1 cellular context compared by ENCODE assay signal in the genomic region with DNA sequence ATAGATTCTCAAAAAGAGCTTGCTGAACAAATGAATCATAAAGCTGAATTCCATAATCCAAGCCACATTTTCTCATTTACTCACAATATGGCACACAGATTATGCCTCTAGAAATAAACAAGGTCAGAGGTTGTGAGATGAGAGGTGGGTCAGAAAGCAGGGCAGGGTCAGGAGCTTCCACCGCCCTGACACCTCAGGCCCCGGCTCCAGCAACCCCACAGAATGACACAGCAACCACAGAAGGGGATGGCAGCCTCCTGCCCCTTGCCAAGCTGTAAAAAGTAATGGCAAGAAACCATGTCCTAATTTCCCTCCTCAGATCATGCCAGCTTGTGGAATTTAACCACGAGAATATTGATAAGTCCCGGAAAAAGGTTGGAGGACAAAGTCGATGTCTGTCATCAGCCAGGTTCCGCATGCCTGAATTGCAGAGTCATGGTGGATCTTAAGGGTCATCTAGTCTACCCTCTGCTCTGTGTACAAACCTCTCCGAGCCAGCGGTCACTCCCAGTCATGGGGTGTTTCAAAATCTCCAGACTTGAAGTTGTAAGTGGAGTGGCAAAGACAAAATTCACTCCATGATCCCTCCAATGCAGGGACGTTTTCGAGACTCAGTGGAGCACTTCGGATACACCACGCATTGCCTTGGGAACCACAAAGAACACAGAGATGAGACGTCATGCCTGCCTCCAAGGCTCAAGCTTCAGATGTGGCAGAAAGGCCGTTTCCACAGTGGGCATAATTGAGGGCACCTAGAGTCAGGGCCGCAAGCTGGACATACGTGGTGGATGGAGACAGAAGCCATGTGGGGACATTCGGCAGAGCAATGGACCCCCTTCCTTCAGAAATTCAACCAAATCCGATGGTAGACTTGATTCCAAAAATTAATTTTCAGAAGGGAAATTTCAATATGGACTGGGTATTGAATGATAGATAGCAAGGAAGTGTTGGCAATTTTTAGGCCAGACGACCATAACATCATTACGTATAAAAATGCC.
A peak's percentile ranks its signal among the peaks of the same experiment; 100 is the strongest.
TF ChIP-seq lines count a peak whose summit lies in the region.

No MANE protein-coding gene starts in this region.

TF ChIP-seq in HepG2, 621 proteins besides CTCF, POLR2A, EP300 and RAD21 (continued from another document and continues in another):
- TF ChIP-seq ADNP (CRISPR knock-in tag; IDR thresholded peaks at IDR 0.05): no peak
- TF ChIP-seq, protein P1, sequence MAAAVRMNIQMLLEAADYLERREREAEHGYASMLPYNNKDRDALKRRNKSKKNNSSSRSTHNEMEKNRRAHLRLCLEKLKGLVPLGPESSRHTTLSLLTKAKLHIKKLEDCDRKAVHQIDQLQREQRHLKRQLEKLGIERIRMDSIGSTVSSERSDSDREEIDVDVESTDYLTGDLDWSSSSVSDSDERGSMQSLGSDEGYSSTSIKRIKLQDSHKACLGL (CRISPR knock-in tag; IDR thresholded peaks at IDR 0.05): no peak
- TF ChIP-seq ZNF703 (CRISPR knock-in tag; IDR thresholded peaks at IDR 0.05; ENCODE audit: borderline replicate concordance): no peak
- no peak for TF ChIP-seq HNRNPK (IDR thresholded peaks at IDR 0.05; ENCODE audit: low read depth, low read length, poor library complexity, severe bottlenecking)
- TF ChIP-seq, protein P2, sequence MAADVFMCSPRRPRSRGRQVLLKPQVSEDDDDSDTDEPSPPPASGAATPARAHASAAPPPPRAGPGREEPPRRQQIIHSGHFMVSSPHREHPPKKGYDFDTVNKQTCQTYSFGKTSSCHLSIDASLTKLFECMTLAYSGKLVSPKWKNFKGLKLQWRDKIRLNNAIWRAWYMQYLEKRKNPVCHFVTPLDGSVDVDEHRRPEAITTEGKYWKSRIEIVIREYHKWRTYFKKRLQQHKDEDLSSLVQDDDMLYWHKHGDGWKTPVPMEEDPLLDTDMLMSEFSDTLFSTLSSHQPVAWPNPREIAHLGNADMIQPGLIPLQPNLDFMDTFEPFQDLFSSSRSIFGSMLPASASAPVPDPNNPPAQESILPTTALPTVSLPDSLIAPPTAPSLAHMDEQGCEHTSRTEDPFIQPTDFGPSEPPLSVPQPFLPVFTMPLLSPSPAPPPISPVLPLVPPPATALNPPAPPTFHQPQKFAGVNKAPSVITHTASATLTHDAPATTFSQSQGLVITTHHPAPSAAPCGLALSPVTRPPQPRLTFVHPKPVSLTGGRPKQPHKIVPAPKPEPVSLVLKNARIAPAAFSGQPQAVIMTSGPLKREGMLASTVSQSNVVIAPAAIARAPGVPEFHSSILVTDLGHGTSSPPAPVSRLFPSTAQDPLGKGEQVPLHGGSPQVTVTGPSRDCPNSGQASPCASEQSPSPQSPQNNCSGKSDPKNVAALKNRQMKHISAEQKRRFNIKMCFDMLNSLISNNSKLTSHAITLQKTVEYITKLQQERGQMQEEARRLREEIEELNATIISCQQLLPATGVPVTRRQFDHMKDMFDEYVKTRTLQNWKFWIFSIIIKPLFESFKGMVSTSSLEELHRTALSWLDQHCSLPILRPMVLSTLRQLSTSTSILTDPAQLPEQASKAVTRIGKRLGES (CRISPR knock-in tag; IDR thresholded peaks at IDR 0.05; ENCODE audit: borderline replicate concordance): no peak
- TF ChIP-seq SP140L (CRISPR knock-in tag; IDR thresholded peaks at IDR 0.05; ENCODE audit: borderline replicate concordance): no peak
- TF ChIP-seq, protein P3, sequence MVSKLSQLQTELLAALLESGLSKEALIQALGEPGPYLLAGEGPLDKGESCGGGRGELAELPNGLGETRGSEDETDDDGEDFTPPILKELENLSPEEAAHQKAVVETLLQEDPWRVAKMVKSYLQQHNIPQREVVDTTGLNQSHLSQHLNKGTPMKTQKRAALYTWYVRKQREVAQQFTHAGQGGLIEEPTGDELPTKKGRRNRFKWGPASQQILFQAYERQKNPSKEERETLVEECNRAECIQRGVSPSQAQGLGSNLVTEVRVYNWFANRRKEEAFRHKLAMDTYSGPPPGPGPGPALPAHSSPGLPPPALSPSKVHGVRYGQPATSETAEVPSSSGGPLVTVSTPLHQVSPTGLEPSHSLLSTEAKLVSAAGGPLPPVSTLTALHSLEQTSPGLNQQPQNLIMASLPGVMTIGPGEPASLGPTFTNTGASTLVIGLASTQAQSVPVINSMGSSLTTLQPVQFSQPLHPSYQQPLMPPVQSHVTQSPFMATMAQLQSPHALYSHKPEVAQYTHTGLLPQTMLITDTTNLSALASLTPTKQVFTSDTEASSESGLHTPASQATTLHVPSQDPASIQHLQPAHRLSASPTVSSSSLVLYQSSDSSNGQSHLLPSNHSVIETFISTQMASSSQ (IDR thresholded peaks at IDR 0.05; ENCODE audit: low read depth): peak; percentile 19; the same call in 1 of the 2 replicates
- TF ChIP-seq, protein P3 (CRISPR knock-in tag; IDR thresholded peaks at IDR 0.05; ENCODE audit: borderline replicate concordance): peak; percentile 82; the same call in 1 of the 2 replicates
- TF ChIP-seq ZNF570 (CRISPR knock-in tag; IDR thresholded peaks at IDR 0.05; ENCODE audit: borderline replicate concordance): no peak
- TF ChIP-seq CBX2 (IDR thresholded peaks at IDR 0.05; ENCODE audit: low read depth, low read length): no peak
- TF ChIP-seq CBX2 (CRISPR knock-in tag; IDR thresholded peaks at IDR 0.05; ENCODE audit: low read depth): no peak
- TF ChIP-seq ZNF3 (CRISPR knock-in tag; IDR thresholded peaks at IDR 0.05): no peak
- TF ChIP-seq, protein P4, sequence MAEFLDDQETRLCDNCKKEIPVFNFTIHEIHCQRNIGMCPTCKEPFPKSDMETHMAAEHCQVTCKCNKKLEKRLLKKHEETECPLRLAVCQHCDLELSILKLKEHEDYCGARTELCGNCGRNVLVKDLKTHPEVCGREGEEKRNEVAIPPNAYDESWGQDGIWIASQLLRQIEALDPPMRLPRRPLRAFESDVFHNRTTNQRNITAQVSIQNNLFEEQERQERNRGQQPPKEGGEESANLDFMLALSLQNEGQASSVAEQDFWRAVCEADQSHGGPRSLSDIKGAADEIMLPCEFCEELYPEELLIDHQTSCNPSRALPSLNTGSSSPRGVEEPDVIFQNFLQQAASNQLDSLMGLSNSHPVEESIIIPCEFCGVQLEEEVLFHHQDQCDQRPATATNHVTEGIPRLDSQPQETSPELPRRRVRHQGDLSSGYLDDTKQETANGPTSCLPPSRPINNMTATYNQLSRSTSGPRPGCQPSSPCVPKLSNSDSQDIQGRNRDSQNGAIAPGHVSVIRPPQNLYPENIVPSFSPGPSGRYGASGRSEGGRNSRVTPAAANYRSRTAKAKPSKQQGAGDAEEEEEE (CRISPR knock-in tag; IDR thresholded peaks at IDR 0.05; ENCODE audit: borderline replicate concordance): no peak
- TF ChIP-seq ATF7-NPFF (CRISPR knock-in tag; IDR thresholded peaks at IDR 0.05; ENCODE audit: low read depth): no peak
- TF ChIP-seq, protein P5, sequence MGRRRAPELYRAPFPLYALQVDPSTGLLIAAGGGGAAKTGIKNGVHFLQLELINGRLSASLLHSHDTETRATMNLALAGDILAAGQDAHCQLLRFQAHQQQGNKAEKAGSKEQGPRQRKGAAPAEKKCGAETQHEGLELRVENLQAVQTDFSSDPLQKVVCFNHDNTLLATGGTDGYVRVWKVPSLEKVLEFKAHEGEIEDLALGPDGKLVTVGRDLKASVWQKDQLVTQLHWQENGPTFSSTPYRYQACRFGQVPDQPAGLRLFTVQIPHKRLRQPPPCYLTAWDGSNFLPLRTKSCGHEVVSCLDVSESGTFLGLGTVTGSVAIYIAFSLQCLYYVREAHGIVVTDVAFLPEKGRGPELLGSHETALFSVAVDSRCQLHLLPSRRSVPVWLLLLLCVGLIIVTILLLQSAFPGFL (CRISPR knock-in tag; IDR thresholded peaks at IDR 0.05): no peak
- TF ChIP-seq ASH2L (IDR thresholded peaks at IDR 0.05; ENCODE audit: insufficient read length, low read depth, low read length): no peak
- no peak for TF ChIP-seq RORA (CRISPR knock-in tag; IDR thresholded peaks at IDR 0.05)
- no peak for TF ChIP-seq POLR2AphosphoS2 (IDR thresholded peaks at IDR 0.05; ENCODE audit: low read depth, low read length)
- TF ChIP-seq, protein P6, sequence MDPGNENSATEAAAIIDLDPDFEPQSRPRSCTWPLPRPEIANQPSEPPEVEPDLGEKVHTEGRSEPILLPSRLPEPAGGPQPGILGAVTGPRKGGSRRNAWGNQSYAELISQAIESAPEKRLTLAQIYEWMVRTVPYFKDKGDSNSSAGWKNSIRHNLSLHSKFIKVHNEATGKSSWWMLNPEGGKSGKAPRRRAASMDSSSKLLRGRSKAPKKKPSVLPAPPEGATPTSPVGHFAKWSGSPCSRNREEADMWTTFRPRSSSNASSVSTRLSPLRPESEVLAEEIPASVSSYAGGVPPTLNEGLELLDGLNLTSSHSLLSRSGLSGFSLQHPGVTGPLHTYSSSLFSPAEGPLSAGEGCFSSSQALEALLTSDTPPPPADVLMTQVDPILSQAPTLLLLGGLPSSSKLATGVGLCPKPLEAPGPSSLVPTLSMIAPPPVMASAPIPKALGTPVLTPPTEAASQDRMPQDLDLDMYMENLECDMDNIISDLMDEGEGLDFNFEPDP (CRISPR knock-in tag; conservative IDR thresholded peaks at IDR 0.05): no peak
- TF ChIP-seq EHMT2 (IDR thresholded peaks at IDR 0.05; ENCODE audit: borderline replicate concordance, low read depth, low read length): no peak
- TF ChIP-seq, protein P7, sequence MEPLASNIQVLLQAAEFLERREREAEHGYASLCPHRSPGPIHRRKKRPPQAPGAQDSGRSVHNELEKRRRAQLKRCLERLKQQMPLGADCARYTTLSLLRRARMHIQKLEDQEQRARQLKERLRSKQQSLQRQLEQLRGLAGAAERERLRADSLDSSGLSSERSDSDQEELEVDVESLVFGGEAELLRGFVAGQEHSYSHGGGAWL (CRISPR knock-in tag; IDR thresholded peaks at IDR 0.05): no peak
- TF ChIP-seq ZNF652 (CRISPR knock-in tag; IDR thresholded peaks at IDR 0.05; ENCODE audit: borderline replicate concordance, low read depth): peak; percentile 23; the same call in 1 of the 2 replicates
- 0 out of 2 replicates have a peak, but pooled peaks have one; percentile 29 for TF ChIP-seq ESRRA (CRISPR knock-in tag; IDR thresholded peaks at IDR 0.05; ENCODE audit: low read depth)
- TF ChIP-seq ZBTB38 (CRISPR knock-in tag; IDR thresholded peaks at IDR 0.05): no peak
- no peak for TF ChIP-seq ZNF850 (CRISPR knock-in tag; conservative IDR thresholded peaks at IDR 0.05)
- TF ChIP-seq NKX3-1 (CRISPR knock-in tag; IDR thresholded peaks at IDR 0.05): no peak
- no peak for TF ChIP-seq ONECUT2 (CRISPR knock-in tag; IDR thresholded peaks at IDR 0.05)
- peak; percentile 90; the same call in 1 of the 2 replicates for TF ChIP-seq ZNF383 (CRISPR knock-in tag; IDR thresholded peaks at IDR 0.05; ENCODE audit: borderline replicate concordance)
- TF ChIP-seq SMAD3 (CRISPR knock-in tag; IDR thresholded peaks at IDR 0.05): no peak
- TF ChIP-seq, protein P8, sequence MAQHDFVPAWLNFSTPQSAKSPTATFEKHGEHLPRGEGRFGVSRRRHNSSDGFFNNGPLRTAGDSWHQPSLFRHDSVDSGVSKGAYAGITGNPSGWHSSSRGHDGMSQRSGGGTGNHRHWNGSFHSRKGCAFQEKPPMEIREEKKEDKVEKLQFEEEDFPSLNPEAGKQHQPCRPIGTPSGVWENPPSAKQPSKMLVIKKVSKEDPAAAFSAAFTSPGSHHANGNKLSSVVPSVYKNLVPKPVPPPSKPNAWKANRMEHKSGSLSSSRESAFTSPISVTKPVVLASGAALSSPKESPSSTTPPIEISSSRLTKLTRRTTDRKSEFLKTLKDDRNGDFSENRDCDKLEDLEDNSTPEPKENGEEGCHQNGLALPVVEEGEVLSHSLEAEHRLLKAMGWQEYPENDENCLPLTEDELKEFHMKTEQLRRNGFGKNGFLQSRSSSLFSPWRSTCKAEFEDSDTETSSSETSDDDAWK (CRISPR knock-in tag; IDR thresholded peaks at IDR 0.05): no peak
- TF ChIP-seq, protein P9, sequence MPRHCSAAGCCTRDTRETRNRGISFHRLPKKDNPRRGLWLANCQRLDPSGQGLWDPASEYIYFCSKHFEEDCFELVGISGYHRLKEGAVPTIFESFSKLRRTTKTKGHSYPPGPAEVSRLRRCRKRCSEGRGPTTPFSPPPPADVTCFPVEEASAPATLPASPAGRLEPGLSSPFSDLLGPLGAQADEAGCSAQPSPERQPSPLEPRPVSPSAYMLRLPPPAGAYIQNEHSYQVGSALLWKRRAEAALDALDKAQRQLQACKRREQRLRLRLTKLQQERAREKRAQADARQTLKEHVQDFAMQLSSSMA (CRISPR knock-in tag; IDR thresholded peaks at IDR 0.05): no peak
- no peak for TF ChIP-seq FOXA1 (IDR thresholded peaks at IDR 0.05)
- TF ChIP-seq FOXA1 (CRISPR knock-in tag; IDR thresholded peaks at IDR 0.05): peak; percentile 79
- TF ChIP-seq, protein P10, sequence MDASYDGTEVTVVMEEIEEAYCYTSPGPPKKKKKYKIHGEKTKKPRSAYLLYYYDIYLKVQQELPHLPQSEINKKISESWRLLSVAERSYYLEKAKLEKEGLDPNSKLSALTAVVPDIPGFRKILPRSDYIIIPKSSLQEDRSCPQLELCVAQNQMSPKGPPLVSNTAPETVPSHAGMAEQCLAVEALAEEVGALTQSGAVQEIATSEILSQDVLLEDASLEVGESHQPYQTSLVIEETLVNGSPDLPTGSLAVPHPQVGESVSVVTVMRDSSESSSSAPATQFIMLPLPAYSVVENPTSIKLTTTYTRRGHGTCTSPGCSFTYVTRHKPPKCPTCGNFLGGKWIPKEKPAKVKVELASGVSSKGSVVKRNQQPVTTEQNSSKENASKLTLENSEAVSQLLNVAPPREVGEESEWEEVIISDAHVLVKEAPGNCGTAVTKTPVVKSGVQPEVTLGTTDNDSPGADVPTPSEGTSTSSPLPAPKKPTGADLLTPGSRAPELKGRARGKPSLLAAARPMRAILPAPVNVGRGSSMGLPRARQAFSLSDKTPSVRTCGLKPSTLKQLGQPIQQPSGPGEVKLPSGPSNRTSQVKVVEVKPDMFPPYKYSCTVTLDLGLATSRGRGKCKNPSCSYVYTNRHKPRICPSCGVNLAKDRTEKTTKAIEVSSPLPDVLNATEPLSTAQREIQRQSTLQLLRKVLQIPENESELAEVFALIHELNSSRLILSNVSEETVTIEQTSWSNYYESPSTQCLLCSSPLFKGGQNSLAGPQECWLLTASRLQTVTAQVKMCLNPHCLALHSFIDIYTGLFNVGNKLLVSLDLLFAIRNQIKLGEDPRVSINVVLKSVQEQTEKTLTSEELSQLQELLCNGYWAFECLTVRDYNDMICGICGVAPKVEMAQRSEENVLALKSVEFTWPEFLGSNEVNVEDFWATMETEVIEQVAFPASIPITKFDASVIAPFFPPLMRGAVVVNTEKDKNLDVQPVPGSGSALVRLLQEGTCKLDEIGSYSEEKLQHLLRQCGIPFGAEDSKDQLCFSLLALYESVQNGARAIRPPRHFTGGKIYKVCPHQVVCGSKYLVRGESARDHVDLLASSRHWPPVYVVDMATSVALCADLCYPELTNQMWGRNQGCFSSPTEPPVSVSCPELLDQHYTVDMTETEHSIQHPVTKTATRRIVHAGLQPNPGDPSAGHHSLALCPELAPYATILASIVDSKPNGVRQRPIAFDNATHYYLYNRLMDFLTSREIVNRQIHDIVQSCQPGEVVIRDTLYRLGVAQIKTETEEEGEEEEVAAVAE (CRISPR knock-in tag; IDR thresholded peaks at IDR 0.05; ENCODE audit: borderline replicate concordance): no peak
- TF ChIP-seq CHCHD3 (CRISPR knock-in tag; IDR thresholded peaks at IDR 0.05): no peak
- TF ChIP-seq KDM5B (CRISPR knock-in tag; IDR thresholded peaks at IDR 0.05; ENCODE audit: borderline replicate concordance): no peak; the same call in 1 of the 2 replicates
